Comparison of ENCODE assay signal across 20 cellular contexts in genomic region chr7:133354546-133355324, GRCh38.
DNase-seq lines count a peak whose midpoint lies in the region; ATAC-seq and TF ChIP-seq lines count a peak whose summit lies in the region.
"Had no signal": no experiment of that assay in that cellular context is flagged by ENCODE, and none has a peak within 500 bp of the region (broad histone marks: within the 10 kb centered on the region; RNA-seq: fewer than 3 reads in every experiment).

No MANE protein-coding gene starts in this region.

- H3K27ac ChIP-seq in GM23248 (no peak overlapping the region), SK-N-MC (peak overlapping the region; percentile 99), fibroblast of lung (ENCODE audit: insufficient read depth, low read length) (peak overlapping the region; percentile 61)
- H3K27ac ChIP-seq: gastroesophageal sphincter, parathyroid adenoma, uterus had no signal

- H3K9me3 Mint-ChIP-seq in nephron: peaks cover 35% of the 10 kb centered on the region

- no peaks in the 10 kb centered on the region for H4K20me1 ChIP-seq in GM23248 (ENCODE audit: insufficient read depth)
- H4K20me1 ChIP-seq in fibroblast of lung (ENCODE audit: control insufficient read depth, extremely low read depth, insufficient read depth, low read length): no peaks in the 10 kb centered on the region

- 96% methylated on average over 5 of the region's 5 CpGs for WGBS in GM23248 (ENCODE audit: low coverage in 1 of 2, low lambda C conversion rate in 2 of 2, missing lambda C conversion rate in 2 of 2), 2 experiments

- H3K4me3 ChIP-seq in GM23248 (no peak overlapping the region), SK-N-MC (peak overlapping the region; percentile 71), fibroblast of lung (replicated peaks in 1 of 4; ENCODE audit: control extremely low read depth in 1 of 4, insufficient read depth in 1 of 4, low read depth in 3 of 4, low read length in 4 of 4) (no peak overlapping the region)
- H3K4me3 ChIP-seq: gastroesophageal sphincter, uterus had no signal

- H3K79me2 ChIP-seq in GM23248 (ENCODE audit: insufficient read depth) (peaks cover 26% of the 10 kb centered on the region), fibroblast of lung (ENCODE audit: control insufficient read depth, insufficient read depth, low read length) (no peaks in the 10 kb centered on the region)
- H3K79me2 ChIP-seq: parathyroid adenoma had no signal

- H3K9ac ChIP-seq in GM23248 (no peak overlapping the region), SK-N-MC (ENCODE audit: insufficient read length) (peak overlapping the region; percentile 73), fibroblast of lung (ENCODE audit: insufficient read depth, low read length) (peak overlapping the region; percentile 20)
- H3K9ac ChIP-seq: parathyroid adenoma had no signal

- H2AFZ ChIP-seq in GM23248 (0 out of 2 replicates have a peak overlapping the region, but pooled peaks have one; percentile 8), fibroblast of lung (ENCODE audit: low read length) (peak overlapping the region; percentile 44)
- H2AFZ ChIP-seq: parathyroid adenoma had no signal

- ATAC-seq in HG02678 (IDR thresholded peaks at IDR 0.05; ENCODE audit: unreplicated experiment): no peak
- ATAC-seq in HG02870 (IDR thresholded peaks at IDR 0.05; ENCODE audit: unreplicated experiment): no peak
- ATAC-seq: activated CD4-positive, alpha-beta T cell treated with anti-CD3 and anti-CD28 coated beads for 36 hours; gastroesophageal sphincter; left ventricle myocardium superior; PC-3 had no signal

- in situ Hi-C loops in GM23248 (cut with MboI): no loop called here

- no peaks in the 10 kb centered on the region for H3K27me3 ChIP-seq in GM23248 (replicated peaks; ENCODE audit: insufficient read depth)
- no peaks in the 10 kb centered on the region for H3K27me3 ChIP-seq in fibroblast of lung (ENCODE audit: control insufficient read depth, insufficient read depth, low read length)
- H3K27me3 ChIP-seq: gastroesophageal sphincter, uterus had no signal

- peak overlapping the region; percentile 0 for H3K4me2 ChIP-seq in GM23248 (ENCODE audit: unreplicated experiment)
- peak overlapping the region; percentile 68 for H3K4me2 ChIP-seq in fibroblast of lung (ENCODE audit: extremely low read depth, insufficient read depth, low read length)

- H3K4me1 Mint-ChIP-seq in nephron: no peaks in the 10 kb centered on the region

- H3F3A ChIP-seq in GM23248 (ENCODE audit: insufficient read depth): peaks cover 8% of the 10 kb centered on the region; the same call in 1 of the 2 replicates

- H3K4me1 ChIP-seq in GM23248 (ENCODE audit: insufficient read depth) (peaks cover 23% of the 10 kb centered on the region; the same call in 1 of the 2 replicates), fibroblast of lung (ENCODE audit: control insufficient read depth, extremely low read depth, insufficient read depth, low read length) (peaks cover 8% of the 10 kb centered on the region)
- H3K4me1 ChIP-seq: parathyroid adenoma, uterus had no signal

- peak; percentile 8 for DNase-seq in GM23248
- DNase-seq in SK-N-MC (ENCODE audit: low read depth, low spot score): peak; percentile 28
- DNase-seq in fibroblast of lung (ENCODE audit: low read depth in 2 of 2): peak; percentile 45 to 58
- no peak for DNase-seq in NCI-H2081 (lab: John Stamatoyannopoulos, UW)
- DNase-seq in stimulated activated CD4-positive, alpha-beta T cell treated with anti-CD3 and anti-CD28 coated beads, Interleukin-15, amount 100 ng/mL, for 24 hours: no peak
- DNase-seq: activated CD4-positive, alpha-beta T cell treated with anti-CD3 and anti-CD28 coated beads for 36 hours; activated gamma-delta T cell; AML-193; amygdala; left ventricle myocardium superior; NCI-H774; PC-3; stimulated activated CD4-positive, alpha-beta T cell treated with anti-CD3 and anti-CD28 coated beads, Interleukin-4, amount 100 ng/mL, for 1 hour; T-helper 9 cell; uterus had no signal

- TF ChIP-seq CTCF in fibroblast of lung (conservative IDR thresholded peaks at IDR 0.05 in 1 of 2, IDR thresholded peaks at IDR 0.05 in 1 of 2; ENCODE audit: low read depth in 1 of 2, low read length in 2 of 2) (no peak), nephron (IDR thresholded peaks at IDR 0.05; ENCODE audit: unreplicated experiment in 3 of 3) (no peak)

- no peaks in the 10 kb centered on the region for H3K9me2 ChIP-seq in GM23248 (ENCODE audit: insufficient read depth)

- H3K9me3 ChIP-seq in GM23248 (ENCODE audit: low read depth): peaks cover 3% of the 10 kb centered on the region
- H3K9me3 ChIP-seq in SK-N-MC (ENCODE audit: low read depth, low read length): peaks cover 21% of the 10 kb centered on the region; the same call in 1 of the 2 replicates
- H3K9me3 ChIP-seq in fibroblast of lung (ENCODE audit: control insufficient read depth, insufficient read depth, low read depth, low read length): no peaks in the 10 kb centered on the region

- no peaks in the 10 kb centered on the region for H3K27me3 Mint-ChIP-seq in nephron (ENCODE audit: low read depth)
- H3K27me3 Mint-ChIP-seq: activated CD4-positive, alpha-beta T cell treated with anti-CD3 and anti-CD28 coated beads for 36 hours had no signal

- H3K36me3 ChIP-seq in GM23248 (ENCODE audit: low read depth): no peaks in the 10 kb centered on the region
- H3K36me3 ChIP-seq in SK-N-MC (ENCODE audit: insufficient read depth, low read length): peaks cover 15% of the 10 kb centered on the region; the same call in 1 of the 2 replicates
- no peaks in the 10 kb centered on the region for H3K36me3 ChIP-seq in fibroblast of lung (ENCODE audit: control insufficient read depth, insufficient read depth, low read length)
- H3K36me3 ChIP-seq: uterus had no signal

- peak overlapping the region; percentile 38 to 55 (median 54) for H3K27ac Mint-ChIP-seq in nephron
- H3K27ac Mint-ChIP-seq: activated CD4-positive, alpha-beta T cell treated with anti-CD3 and anti-CD28 coated beads for 36 hours had no signal

- H3K4me3 Mint-ChIP-seq in nephron: no peak overlapping the region
- H3K4me3 Mint-ChIP-seq: activated CD4-positive, alpha-beta T cell treated with anti-CD3 and anti-CD28 coated beads for 36 hours had no signal

- H3K36me3 Mint-ChIP-seq in nephron (ENCODE audit: low read depth): peaks cover 62% of the 10 kb centered on the region

Comparison
In these comparisons a context has a peak if more than half of its experiments do, and no peak if none do; other contexts are left out.
1. DNase-seq: peak in GM23248 (single experiment), SK-N-MC (single experiment) and fibroblast of lung (2 of 2); none in NCI-H2081 (0 of 2) and stimulated activated CD4-positive, alpha-beta T cell treated with anti-CD3 and anti-CD28 coated beads, Interleukin-15, amount 100 ng/mL, for 24 hours (single experiment).